25 cellular contexts compared by ENCODE assay signal in genomic region chr12:18151036-18151435, GRCh38.
"Had no signal": no experiment of that assay in that cellular context is flagged by ENCODE, and none has a peak within 500 bp of the region (broad histone marks: within the 10 kb centered on the region; RNA-seq: fewer than 3 reads in every experiment).

No MANE protein-coding gene starts in this region.

- H3K4me1 Mint-ChIP-seq: stimulated activated effector memory CD8-positive, alpha-beta T cell treated with anti-CD3 and anti-CD28 coated beads, Interleukin-12 subunit alpha, Interleukin-12 subunit beta, amount 100 ng/mL, for 72 hours; stimulated activated naive B cell treated with anti-CD40 and anti-IgM and Interleukin-4, amounts not matched to agents 10 μg/mL and 1 μg/mL and 100 μg/mL, for 72 hours had no signal

- H3K4me3 ChIP-seq: neural progenitor cell, ovary, psoas muscle, right lobe of liver, sigmoid colon, stomach, thoracic aorta, thyroid gland, tibial nerve, upper lobe of left lung, vagina had no signal

- H3K4me3 Mint-ChIP-seq: nephron; neural progenitor cell; stimulated activated effector memory CD8-positive, alpha-beta T cell treated with anti-CD3 and anti-CD28 coated beads, Interleukin-12 subunit alpha, Interleukin-12 subunit beta, amount 100 ng/mL, for 72 hours; stimulated activated naive B cell treated with anti-CD40 and anti-IgM and Interleukin-4, amounts not matched to agents 10 μg/mL and 1 μg/mL and 100 μg/mL, for 72 hours; stimulated activated naive CD8-positive, alpha-beta T cell treated with anti-CD3 and anti-CD28 coated beads, Interleukin-15, Interleukin-2, amounts not matched to agents 100 ng/mL and 50 ng/mL, for 24 hours had no signal

- H3K27ac Mint-ChIP-seq: nephron; neural progenitor cell; progenitor cell of endocrine pancreas; stimulated activated effector memory CD8-positive, alpha-beta T cell treated with anti-CD3 and anti-CD28 coated beads, Interleukin-12 subunit alpha, Interleukin-12 subunit beta, amount 100 ng/mL, for 72 hours; stimulated activated naive B cell treated with anti-CD40 and anti-IgM and Interleukin-4, amounts not matched to agents 10 μg/mL and 1 μg/mL and 100 μg/mL, for 72 hours; stimulated activated naive CD8-positive, alpha-beta T cell treated with anti-CD3 and anti-CD28 coated beads, Interleukin-15, Interleukin-2, amounts not matched to agents 100 ng/mL and 50 ng/mL, for 24 hours had no signal

- DNase-seq: occipital lobe; ovary; posterior cingulate gyrus; psoas muscle; right cardiac atrium; right lobe of liver; sigmoid colon; small intestine; stimulated activated CD4-positive, alpha-beta T cell treated with anti-CD3 and anti-CD28 coated beads, Interleukin-15, amount 100 ng/mL, for 24 hours; stimulated activated CD4-positive, alpha-beta T cell treated with anti-CD3 and anti-CD28 coated beads, Interleukin-2, amount 100 ng/mL, for 24 hours; stimulated activated CD4-positive, alpha-beta T cell treated with anti-CD3 and anti-CD28 coated beads, Interleukin-2, amount 100 ng/mL, for 48 hours; stimulated activated CD4-positive, alpha-beta T cell treated with anti-CD3 and anti-CD28 coated beads, Interleukin-4, amount 100 ng/mL, for 24 hours; stimulated activated naive B cell treated with anti-CD40 and anti-IgM and Interleukin-4, amounts not matched to agents 10 μg/mL and 1 μg/mL and 100 μg/mL, for 72 hours; stimulated activated naive CD4-positive, alpha-beta T cell treated with Interleukin-2 at 50 U/mL for 16 hours; stomach; thyroid gland; upper lobe of left lung had no signal

- H3K9me3 Mint-ChIP-seq: stimulated activated effector memory CD8-positive, alpha-beta T cell treated with anti-CD3 and anti-CD28 coated beads, Interleukin-12 subunit alpha, Interleukin-12 subunit beta, amount 100 ng/mL, for 72 hours; stimulated activated naive B cell treated with anti-CD40 and anti-IgM and Interleukin-4, amounts not matched to agents 10 μg/mL and 1 μg/mL and 100 μg/mL, for 72 hours; stimulated activated naive CD8-positive, alpha-beta T cell treated with anti-CD3 and anti-CD28 coated beads, Interleukin-15, Interleukin-2, amounts not matched to agents 100 ng/mL and 50 ng/mL, for 24 hours had no signal

- H3K27me3 Mint-ChIP-seq: progenitor cell of endocrine pancreas; stimulated activated naive B cell treated with anti-CD40 and anti-IgM and Interleukin-4, amounts not matched to agents 10 μg/mL and 1 μg/mL and 100 μg/mL, for 72 hours; stimulated activated naive CD8-positive, alpha-beta T cell treated with anti-CD3 and anti-CD28 coated beads, Interleukin-15, Interleukin-2, amounts not matched to agents 100 ng/mL and 50 ng/mL, for 24 hours had no signal

- H3K36me3 Mint-ChIP-seq: neural progenitor cell; stimulated activated effector memory CD8-positive, alpha-beta T cell treated with anti-CD3 and anti-CD28 coated beads, Interleukin-12 subunit alpha, Interleukin-12 subunit beta, amount 100 ng/mL, for 72 hours; stimulated activated naive B cell treated with anti-CD40 and anti-IgM and Interleukin-4, amounts not matched to agents 10 μg/mL and 1 μg/mL and 100 μg/mL, for 72 hours had no signal

- ATAC-seq: psoas muscle; right cardiac atrium; right lobe of liver; stimulated activated effector memory CD8-positive, alpha-beta T cell treated with anti-CD3 and anti-CD28 coated beads, Interleukin-12 subunit alpha, Interleukin-12 subunit beta, amount 100 ng/mL, for 72 hours; stimulated activated naive B cell treated with anti-CD40 and anti-IgM and Interleukin-4, amounts not matched to agents 10 μg/mL and 1 μg/mL and 100 μg/mL, for 72 hours had no signal
